9 cellular contexts compared by ENCODE assay signal in the genomic region with DNA sequence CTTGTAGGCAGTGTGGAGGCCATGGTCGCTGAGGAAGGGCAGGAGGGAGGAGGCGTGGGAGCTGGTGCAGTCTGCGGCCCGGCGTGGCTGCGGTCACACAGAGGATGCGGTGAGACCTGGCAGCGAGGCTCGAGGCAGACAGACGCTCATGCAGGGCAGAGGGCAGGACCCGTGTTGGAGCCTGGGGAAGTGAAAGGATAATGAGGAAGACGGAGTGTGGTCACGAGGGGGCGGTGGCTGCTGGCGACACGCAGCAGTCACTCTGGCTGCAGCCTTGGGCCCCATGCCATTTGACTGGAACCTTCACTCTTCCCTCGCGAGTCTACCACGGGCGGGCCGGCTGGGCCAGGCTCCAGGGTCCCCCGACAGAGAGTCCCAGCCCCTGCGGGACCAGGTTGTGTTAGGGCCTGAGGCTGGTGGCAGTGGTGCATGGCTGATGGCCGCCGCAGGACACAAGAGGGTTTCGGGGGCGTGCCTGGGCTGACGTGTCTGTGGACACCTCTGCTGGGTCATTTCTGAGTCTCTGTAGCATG.
A peak's percentile ranks its signal among the peaks of the same experiment; 100 is the strongest.
DNase-seq lines count a peak whose midpoint lies in the region; ATAC-seq, FAIRE-seq and TF ChIP-seq lines count a peak whose summit lies in the region.
"Had no signal": no experiment of that assay in that cellular context is flagged by ENCODE, and none has a peak within 500 bp of the region (broad histone marks: within the 10 kb centered on the region; RNA-seq: fewer than 3 reads in every experiment).

No MANE protein-coding gene starts in this region.

- H3K79me2 ChIP-seq in Karpas-422 (ENCODE audit: low read length): no peaks in the 10 kb centered on the region

- peaks cover 22% of the 10 kb centered on the region for H3K27me3 Mint-ChIP-seq in activated CD4-positive, alpha-beta T cell treated with anti-CD3 and anti-CD28 coated beads for 36 hours

- H3K4me2 ChIP-seq in Karpas-422 (ENCODE audit: low read depth, low read length, poor library complexity, severe bottlenecking): no peak overlapping the region

- peaks cover 51% of the 10 kb centered on the region for H3K4me1 Mint-ChIP-seq in activated CD4-positive, alpha-beta T cell treated with anti-CD3 and anti-CD28 coated beads for 36 hours

- ATAC-seq in activated CD4-positive, alpha-beta T cell treated with anti-CD3 and anti-CD28 coated beads for 36 hours: peak; percentile 57
- ATAC-seq in left cardiac atrium: peak; percentile 34 to 71

- H3K9me2 ChIP-seq in Karpas-422 (replicated peaks; ENCODE audit: insufficient read depth, low read length): no peaks in the 10 kb centered on the region

- no peaks in the 10 kb centered on the region for H3K9me3 ChIP-seq in Karpas-422 (ENCODE audit: low read length)

- no peak overlapping the region for H3K4me3 Mint-ChIP-seq in activated CD4-positive, alpha-beta T cell treated with anti-CD3 and anti-CD28 coated beads for 36 hours

- no peak overlapping the region for H3K4me3 ChIP-seq in Karpas-422 (ENCODE audit: low read length)

- H3K4me1 ChIP-seq in Karpas-422 (ENCODE audit: low read length): no peaks in the 10 kb centered on the region

- FAIRE-seq in RCC 7860 (lab: Jason Lieb, UNC) (peak; percentile 34), D721Med (lab: Jason Lieb, UNC) (no peak)
- FAIRE-seq: A204.1 had no signal

- TF ChIP-seq POLR2A in erythroblast (IDR thresholded peaks at IDR 0.05; ENCODE audit: low read length): no peak

- H2AFZ ChIP-seq in Karpas-422 (ENCODE audit: low read length): no peak overlapping the region

- H4K20me1 ChIP-seq in Karpas-422 (ENCODE audit: insufficient read depth, low read depth, low read length): no peaks in the 10 kb centered on the region

- no peaks in the 10 kb centered on the region for H3K27me3 ChIP-seq in Karpas-422 (ENCODE audit: low read length)

- no peaks in the 10 kb centered on the region for H3K36me3 ChIP-seq in Karpas-422 (ENCODE audit: insufficient read depth, low read length)

- DNase-seq in activated CD4-positive, alpha-beta T cell treated with anti-CD3 and anti-CD28 coated beads for 36 hours: peak; percentile 55
- DNase-seq in activated CD4-positive, alpha-beta T cell treated with anti-CD3 and anti-CD28 coated beads, Interleukin-2, amount 50 U/mL, for 1 hour: no peak
- DNase-seq in RCC 7860 (ENCODE audit: low spot score) (peak; percentile 71), left cardiac atrium (peak; percentile 76), substantia nigra (lab: John Stamatoyannopoulos, UW) (peak in 30 of 49 donors; percentile 26 to 78 (median 57)), D721Med (ENCODE audit: insufficient read length, low spot score) (no peak), erythroblast (lab: John Stamatoyannopoulos, UW) (no peak), Karpas-422 (no peak)

- H3K36me3 Mint-ChIP-seq in activated CD4-positive, alpha-beta T cell treated with anti-CD3 and anti-CD28 coated beads for 36 hours (ENCODE audit: low read depth): peaks cover under 1% of the 10 kb centered on the region

- POLR2A ChIA-PET in activated CD4-positive, alpha-beta T cell treated with anti-CD3 and anti-CD28 coated beads for 36 hours (lab: Charles Lee): no interaction called here

- no peak overlapping the region for H3K27ac ChIP-seq in substantia nigra (ENCODE audit: low read depth, low read length, poor library complexity, severe bottlenecking)
- H3K27ac ChIP-seq in Karpas-422 (ENCODE audit: low read length): no peak overlapping the region

- H3K9ac ChIP-seq in Karpas-422 (ENCODE audit: low read length): no peak overlapping the region

- no peak overlapping the region for H3K27ac Mint-ChIP-seq in activated CD4-positive, alpha-beta T cell treated with anti-CD3 and anti-CD28 coated beads for 36 hours

- no peak for TF ChIP-seq CTCF in D721Med (IDR thresholded peaks at IDR 0.05; ENCODE audit: insufficient read depth, missing control alignments)

- intact Hi-C loops in activated CD4-positive, alpha-beta T cell treated with anti-CD3 and anti-CD28 coated beads for 36 hours (cut with DNase I, micrococcal nuclease): no loop called here
- intact Hi-C loops in left cardiac atrium (cut with DNase I): no loop called here

- H3K9me3 Mint-ChIP-seq in activated CD4-positive, alpha-beta T cell treated with anti-CD3 and anti-CD28 coated beads for 36 hours (ENCODE audit: low read depth): no peaks in the 10 kb centered on the region

- CTCF ChIA-PET in activated CD4-positive, alpha-beta T cell treated with anti-CD3 and anti-CD28 coated beads for 36 hours (lab: Charles Lee): interaction anchor here (0.6 kb wide), 1 partner anchor 19 kb away, joined by 3 read pairs; no protein-coding TSS in a partner anchor

Comparison
In these comparisons a context has a peak if more than half of its experiments do, and no peak if none do; other contexts are left out.
1. DNase-seq: peak in activated CD4-positive, alpha-beta T cell treated with anti-CD3 and anti-CD28 coated beads for 36 hours (single experiment), RCC 7860 (single experiment), left cardiac atrium (single experiment) and substantia nigra (30 of 49); none in activated CD4-positive, alpha-beta T cell treated with anti-CD3 and anti-CD28 coated beads, Interleukin-2, amount 50 U/mL, for 1 hour (single experiment), D721Med (single experiment), erythroblast (0 of 2) and Karpas-422 (single experiment).